11 cellular contexts compared by ENCODE assay signal in the genomic region with DNA sequence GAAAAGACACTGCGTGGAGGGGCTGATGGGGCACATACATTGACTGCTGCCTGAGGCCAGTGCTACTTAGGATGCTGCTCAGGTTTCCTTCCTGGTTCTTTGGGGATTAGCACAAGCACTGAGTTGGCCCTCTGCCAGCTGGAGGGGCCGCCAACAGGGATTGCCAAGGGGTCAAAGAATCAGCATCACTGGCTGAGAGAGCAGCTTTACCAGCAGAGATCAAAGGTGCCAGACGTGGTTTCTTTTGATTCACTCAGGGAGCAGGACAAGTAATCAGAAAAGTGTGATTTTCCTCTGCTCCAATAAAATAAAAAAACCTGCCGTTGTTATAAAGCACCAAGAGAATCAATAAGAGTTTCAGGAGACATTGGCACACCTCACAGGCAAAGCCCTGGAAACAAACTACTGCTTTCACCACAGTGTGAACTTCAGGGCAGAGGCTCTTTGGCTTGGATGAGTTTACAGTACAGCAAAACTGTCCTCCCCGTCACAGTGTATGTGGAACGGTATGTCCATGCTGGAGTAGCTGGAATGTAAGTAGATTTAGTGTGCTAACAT. TPM values are rescaled to one million over a fixed set of nuclear protein-coding genes. Genes with fewer than 3 reads are reported as not detected.
DNase-seq lines count a peak whose midpoint lies in the region; ATAC-seq and TF ChIP-seq lines count a peak whose summit lies in the region.
"Had no signal": no experiment of that assay in that cellular context is flagged by ENCODE, and none has a peak within 500 bp of the region (broad histone marks: within the 10 kb centered on the region; RNA-seq: fewer than 3 reads in every experiment).

No MANE protein-coding gene starts in this region.

- TF ChIP-seq CTCF in cardiac muscle cell (IDR thresholded peaks at IDR 0.05; ENCODE audit: low read depth, low read length) (no peak), transverse colon (IDR thresholded peaks at IDR 0.05) (no peak), GM10266 (IDR thresholded peaks at IDR 0.05; ENCODE audit: control insufficient read depth, insufficient read depth, low read depth, missing control alignments) (no peak)

- H3K27ac ChIP-seq in cardiac muscle cell (no peak overlapping the region), transverse colon (peak overlapping the region in 2 of 4 donors; percentile 13 to 34)

- intact Hi-C loops in Right ventricle myocardium inferior (cut with DNase I): no loop called here
- intact Hi-C loops in head of caudate nucleus (cut with DNase I): no loop called here
- intact Hi-C loops in transverse colon (cut with DNase I; ENCODE audit: low total_unique reads): no loop called here

- H3K9me3 ChIP-seq in cardiac muscle cell (ENCODE audit: low read depth) (no peaks in the 10 kb centered on the region), transverse colon (no peaks in the 10 kb centered on the region)

- H3K27me3 ChIP-seq in cardiac muscle cell (no peaks in the 10 kb centered on the region), transverse colon (no peaks in the 10 kb centered on the region)

- no peak for TF ChIP-seq POLR2A in transverse colon (IDR thresholded peaks at IDR 0.05)

- H3K4me3 ChIP-seq in cardiac muscle cell (no peak overlapping the region), transverse colon (no peak overlapping the region)

- WGBS in transverse colon (ENCODE audit: low coverage in 1 of 2), 2 donors: 35 to 52% methylated on average over 4 to 6 of the region's 6 CpGs

- DNase-seq in cardiac muscle cell (ENCODE audit: low read depth in 1 of 2, low spot score in 1 of 2): peak; percentile 56 to 77
- DNase-seq in Right ventricle myocardium inferior (ENCODE audit: missing footprints): no peak
- peak; percentile 26 for DNase-seq in SK-N-DZ (ENCODE audit: low spot score)
- peak in 30 of 42 donors; percentile 5 to 61 (median 30) for DNase-seq in head of caudate nucleus
- DNase-seq in transverse colon: peak; percentile 40
- no peak for DNase-seq in activated T-cell treated with anti-CD3 and anti-CD28 coated beads for 4 hours
- DNase-seq in GM10266 (ENCODE audit: extremely low spot score): no peak
- DNase-seq in activated CD4-positive, CD25-positive, alpha-beta regulatory T cell (lab: John Stamatoyannopoulos, UW): no peak
- DNase-seq: cerebellar nuclear complex; stimulated activated naive CD8-positive, alpha-beta T cell treated with anti-CD3 and anti-CD28 coated beads, Interleukin-15, Interleukin-2, amounts not matched to agents 100 U/mL and 50 U/mL, for 24 hours had no signal

- no peak for ATAC-seq in Right ventricle myocardium inferior
- ATAC-seq: Panc1; stimulated activated naive CD8-positive, alpha-beta T cell treated with anti-CD3 and anti-CD28 coated beads, Interleukin-15, Interleukin-2, amounts not matched to agents 100 U/mL and 50 U/mL, for 24 hours had no signal

- in situ Hi-C loops in transverse colon (cut with MboI; ENCODE audit: low pct_ligation_motif_present in 1 of 4, low pct_unique_long_range_greater_than_20kb in 1 of 4, low sequenced_read_pairs in 3 of 4): no loop called here

- H3K36me3 ChIP-seq in cardiac muscle cell (no peaks in the 10 kb centered on the region), transverse colon (no peaks in the 10 kb centered on the region)

- H3K4me1 ChIP-seq in cardiac muscle cell (ENCODE audit: low read depth): peaks cover 19% of the 10 kb centered on the region
- H3K4me1 ChIP-seq in transverse colon: peaks cover 0 to 21% (median 2%) of the 10 kb centered on the region in 4 donors

- TF ChIP-seq EP300 in transverse colon (IDR thresholded peaks at IDR 0.05; ENCODE audit: low read depth): peak; percentile 83

RNA-seq across cellular contexts. Expression of a gene that starts 45.8 kb away (rescaled TPM):
- total RNA-seq in cardiac muscle cell (0.33 and 0.42 TPM in 2 replicates), Right ventricle myocardium inferior (0.73 TPM), transverse colon (1 to 10 TPM in 3 of 4 donors, not detected in 1; 1.9 to 8.6 (median 5.6) TPM)
- 0.15 and 1.2 TPM in 2 replicates for polyA plus RNA-seq in cardiac muscle cell
- polyA plus RNA-seq in SK-N-DZ (2014; cell fraction: cytosol; rRNA removed): 0.49 and 0.70 TPM in 2 replicates
- 0.46 and 0.68 TPM in 2 replicates for polyA plus RNA-seq in SK-N-DZ (2014; cell fraction: nucleus; rRNA removed)

Comparison
In these comparisons a context has a peak if more than half of its experiments do, and no peak if none do; other contexts are left out.
1. DNase-seq: peak in cardiac muscle cell (2 of 2), SK-N-DZ (single experiment), head of caudate nucleus (30 of 42) and transverse colon (single experiment); none in Right ventricle myocardium inferior (single experiment), activated T-cell treated with anti-CD3 and anti-CD28 coated beads for 4 hours (single experiment), GM10266 (single experiment) and activated CD4-positive, CD25-positive, alpha-beta regulatory T cell (0 of 4).